ENCODE assay signal across 15 cellular contexts in the genomic region with DNA sequence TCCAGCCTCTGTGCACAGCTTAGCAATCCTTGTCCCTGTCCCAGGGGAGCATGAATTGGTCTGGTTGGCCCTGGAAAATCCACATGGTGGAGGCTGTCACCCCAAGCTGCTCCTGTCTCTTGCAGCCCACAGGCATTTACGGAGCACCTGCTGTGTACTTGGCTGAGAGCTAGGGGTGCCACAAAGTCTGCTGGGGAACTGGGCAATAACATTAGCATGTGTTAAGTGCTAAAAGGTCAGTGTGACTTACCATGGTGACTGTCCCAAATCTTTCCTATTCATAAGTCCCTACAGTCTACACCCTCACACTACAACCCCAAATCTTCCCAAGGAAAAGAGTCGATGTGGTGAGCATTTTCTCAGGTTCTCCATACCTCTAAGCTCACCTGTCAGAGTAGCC. TPM values are rescaled to one million over a fixed set of nuclear protein-coding genes. Genes with fewer than 3 reads are reported as not detected.
A peak's percentile ranks its signal among the peaks of the same experiment; 100 is the strongest.
DNase-seq lines count a peak whose midpoint lies in the region; ATAC-seq and TF ChIP-seq lines count a peak whose summit lies in the region.
"Had no signal": no experiment of that assay in that cellular context is flagged by ENCODE, and none has a peak within 500 bp of the region (broad histone marks: within the 10 kb centered on the region; RNA-seq: fewer than 3 reads in every experiment).

No MANE protein-coding gene starts in this region.

- no peak overlapping the region for H3K4me3 ChIP-seq in right atrium auricular region
- H3K4me3 ChIP-seq in RWPE2 (ENCODE audit: severe bottlenecking): no peak overlapping the region
- H3K4me3 ChIP-seq in left ventricle myocardium inferior: no peak overlapping the region
- no peak overlapping the region for H3K4me3 ChIP-seq in skeletal muscle tissue (ENCODE audit: low read length in 3 of 3)
- H3K4me3 ChIP-seq in suprapubic skin: no peak overlapping the region

- no peak for DNase-seq in Right ventricle myocardium superior
- no peak for DNase-seq in right atrium auricular region (ENCODE audit: low spot score)
- no peak for DNase-seq in RWPE2 (ENCODE audit: low spot score)
- no peak for DNase-seq in left ventricle myocardium inferior
- no peak for DNase-seq in NCI-H82 treated with DMSO at 0.1 percent for 48 hours (lab: John Stamatoyannopoulos, UW; ENCODE audit: unreplicated experiment)
- no peak for DNase-seq in suprapubic skin (ENCODE audit: low spot score in 2 of 2)
- DNase-seq: GOT3, NCI-H1436, NCI-H2029, NCI-H524 treated with DMSO at 0.1 percent for 48 hours, SHP77 had no signal

- no peak for TF ChIP-seq EP300 in suprapubic skin (IDR thresholded peaks at IDR 0.05)

- intact Hi-C loops in Right ventricle myocardium superior (cut with DNase I) (no loop called here), left ventricle myocardium inferior (cut with micrococcal nuclease) (no loop called here)

- ATAC-seq in Right ventricle myocardium superior (ENCODE audit: poor library complexity) (peak; percentile 51), RWPE2 (ENCODE audit: low read depth) (no peak), HG03521 (IDR thresholded peaks at IDR 0.05; ENCODE audit: unreplicated experiment) (no peak)
- ATAC-seq: HepG2 had no signal

- TF ChIP-seq CTCF in right atrium auricular region (IDR thresholded peaks at IDR 0.05) (no peak), RWPE2 (IDR thresholded peaks at IDR 0.05; ENCODE audit: poor library complexity, severe bottlenecking) (no peak), left ventricle myocardium inferior (IDR thresholded peaks at IDR 0.05; ENCODE audit: borderline replicate concordance) (no peak), suprapubic skin (IDR thresholded peaks at IDR 0.05) (no peak)

- H3K4me1 ChIP-seq in right atrium auricular region: peaks cover 0 to 20% of the 10 kb centered on the region in 2 donors
- H3K4me1 ChIP-seq in RWPE2 (ENCODE audit: insufficient read depth, poor library complexity, severe bottlenecking): peaks cover 26% of the 10 kb centered on the region
- peaks cover 23% of the 10 kb centered on the region for H3K4me1 ChIP-seq in left ventricle myocardium inferior
- H3K4me1 ChIP-seq in skeletal muscle tissue (ENCODE audit: control insufficient read depth in 3 of 3, insufficient read depth in 3 of 3, low read length in 3 of 3): peaks cover 18 to 51% (median 21%) of the 10 kb centered on the region in 3 donors
- peaks cover 19% of the 10 kb centered on the region for H3K4me1 ChIP-seq in suprapubic skin

- no peak for TF ChIP-seq POLR2A in suprapubic skin (IDR thresholded peaks at IDR 0.05)

- no peaks in the 10 kb centered on the region for H3K9me3 ChIP-seq in right atrium auricular region
- no peaks in the 10 kb centered on the region for H3K9me3 ChIP-seq in RWPE2 (ENCODE audit: severe bottlenecking)
- H3K9me3 ChIP-seq in left ventricle myocardium inferior (replicated peaks): no peaks in the 10 kb centered on the region
- H3K9me3 ChIP-seq in skeletal muscle tissue (ENCODE audit: control insufficient read depth in 3 of 3, low read length in 3 of 3): no peaks in the 10 kb centered on the region
- no peaks in the 10 kb centered on the region for H3K9me3 ChIP-seq in suprapubic skin

- H3K27me3 ChIP-seq in right atrium auricular region (no peaks in the 10 kb centered on the region), RWPE2 (ENCODE audit: insufficient read depth, poor library complexity, severe bottlenecking) (no peaks in the 10 kb centered on the region), left ventricle myocardium inferior (ENCODE audit: low read depth) (no peaks in the 10 kb centered on the region), skeletal muscle tissue (ENCODE audit: control insufficient read depth in 3 of 3, insufficient read depth in 3 of 3, low read length in 3 of 3) (no peaks in the 10 kb centered on the region), suprapubic skin (no peaks in the 10 kb centered on the region)

- H3K9ac ChIP-seq in skeletal muscle tissue (ENCODE audit: low read depth in 1 of 3, low read length in 3 of 3): peak overlapping the region in 1 of 3 donors; percentile 10
- H3K9ac ChIP-seq: KMS-11 had no signal

- H3K27ac ChIP-seq in right atrium auricular region (peak overlapping the region in 1 of 2 donors; percentile 13), RWPE2 (ENCODE audit: poor library complexity, severe bottlenecking) (peak overlapping the region; percentile 50), left ventricle myocardium inferior (replicated peaks) (peak overlapping the region; percentile 76), skeletal muscle tissue (ENCODE audit: low read depth, low read length) (peak overlapping the region; percentile 65), suprapubic skin (no peak overlapping the region)
- H3K27ac ChIP-seq: KMS-11 had no signal

- 93% methylated on average over 2 of the region's 2 CpGs for WGBS in suprapubic skin

- H3K36me3 ChIP-seq in right atrium auricular region (no peaks in the 10 kb centered on the region), RWPE2 (ENCODE audit: low read depth) (no peaks in the 10 kb centered on the region), left ventricle myocardium inferior (no peaks in the 10 kb centered on the region), skeletal muscle tissue (ENCODE audit: control insufficient read depth in 3 of 3, insufficient read depth in 3 of 3, low read length in 3 of 3) (peaks cover 0 to 10% (median 2%) of the 10 kb centered on the region in 3 donors), suprapubic skin (no peaks in the 10 kb centered on the region)

RNA-seq across cellular contexts. Expression of a gene that starts 53.6 kb away (rescaled TPM):
- total RNA-seq in Right ventricle myocardium superior (not detected), right atrium auricular region (under 1 TPM in 1 of 2 donors, not detected in 1; 0.75 TPM), left ventricle myocardium inferior (0.14 TPM), skeletal muscle tissue (not detected), suprapubic skin (under 1 TPM in 3 of 4 donors, not detected in 1; 0.38 to 0.91 (median 0.72) TPM)
